ENCODE assay signal across 22 cellular contexts in genomic region chr3:122357828-122358617, GRCh38. TPM values are rescaled to one million over a fixed set of nuclear protein-coding genes. Genes with fewer than 3 reads are reported as not detected.
DNase-seq lines count a peak whose midpoint lies in the region; ATAC-seq and TF ChIP-seq lines count a peak whose summit lies in the region.
"Had no signal": no experiment of that assay in that cellular context is flagged by ENCODE, and none has a peak within 500 bp of the region (broad histone marks: within the 10 kb centered on the region; RNA-seq: fewer than 3 reads in every experiment).

No MANE protein-coding gene starts in this region.

- H3K4me1 ChIP-seq in mucosa of descending colon (ENCODE audit: low read depth) (peaks cover 8% of the 10 kb centered on the region), colonic mucosa (no peaks in the 10 kb centered on the region)
- H3K4me1 ChIP-seq: heart right ventricle, left ventricle myocardium inferior, SJSA1 had no signal

- no peak overlapping the region for H3K4me3 ChIP-seq in mucosa of descending colon
- no peak overlapping the region for H3K4me3 ChIP-seq in colonic mucosa
- H3K4me3 ChIP-seq: GM23338, heart right ventricle, left ventricle myocardium inferior, SJSA1 had no signal

- TF ChIP-seq CTCF in CD4-positive, alpha-beta T cell (IDR thresholded peaks at IDR 0.05) = no peak
- TF ChIP-seq CTCF in mucosa of descending colon (IDR thresholded peaks at IDR 0.05) (no peak), colonic mucosa (IDR thresholded peaks at IDR 0.05) (no peak)

- H3K9ac ChIP-seq in colonic mucosa (ENCODE audit: low read depth in 2 of 2, low read length in 2 of 2) = no peak overlapping the region

- H3K27ac Mint-ChIP-seq in stimulated activated naive CD8-positive, alpha-beta T cell treated with anti-CD3 and anti-CD28 coated beads, Interleukin-15, amount 100 ng/mL, for 72 hours = peak overlapping the region; percentile 64 to 93
- H3K27ac Mint-ChIP-seq in CD4-positive, alpha-beta T cell = no peak overlapping the region

- intact Hi-C loops in CD4-positive, alpha-beta T cell (cut with DNase I, micrococcal nuclease) = loop anchor here (2.0 to 5.0 kb wide), 2 partner anchors 256 to 257 kb away; no protein-coding TSS in a partner anchor
- intact Hi-C loops in mucosa of descending colon (cut with DNase I, micrococcal nuclease) = loop anchor here in 1 of 2 donors (5.0 kb wide), 1 partner anchor 51 kb away; no protein-coding TSS in a partner anchor
- intact Hi-C loops in colonic mucosa (cut with DNase I) = loop anchor here (2.0 to 10.0 kb wide), 2 partner anchors 51 to 253 kb away; no protein-coding TSS in a partner anchor

- peaks cover 36% of the 10 kb centered on the region for H3K36me3 Mint-ChIP-seq in CD4-positive, alpha-beta T cell (ENCODE audit: low read depth)

- DNase-seq in stimulated activated naive CD8-positive, alpha-beta T cell treated with anti-CD3 and anti-CD28 coated beads, Interleukin-15, amount 100 ng/mL, for 72 hours = no peak
- DNase-seq in stimulated activated naive CD8-positive, alpha-beta T cell treated with anti-CD3 and anti-CD28 coated beads, Interleukin-15, Interleukin-2, amounts not matched to agents 100 U/mL and 50 U/mL, for 24 hours = no peak
- DNase-seq in RKO (ENCODE audit: low spot score) (peak; percentile 34), mucosa of descending colon (no peak), colonic mucosa (no peak)
- no peak for DNase-seq in CD4-positive, alpha-beta T cell
- DNase-seq: activated CD4-positive, CD25-positive, alpha-beta regulatory T cell treated with anti-CD3 and anti-CD28 coated beads, Interleukin-2, amount 50 U/mL, for 72 hours; activated effector memory CD4-positive, alpha-beta T cell treated with Interleukin-2 at 50 U/mL for 16 hours; AML-193; amygdala; cerebellar nuclear complex; effector CD4-positive, alpha-beta T cell; heart right ventricle; Karpas-422; left ventricle myocardium inferior; NCI-H1092 treated with DMSO at 0.1 percent for 48 hours; NCI-H2107; T-helper 9 cell had no signal

- H3K36me3 ChIP-seq in mucosa of descending colon (ENCODE audit: low read depth) (peaks cover 5% of the 10 kb centered on the region), colonic mucosa (no peaks in the 10 kb centered on the region)

- H3K27me3 Mint-ChIP-seq in stimulated activated naive CD8-positive, alpha-beta T cell treated with anti-CD3 and anti-CD28 coated beads, Interleukin-15, amount 100 ng/mL, for 72 hours = no peaks in the 10 kb centered on the region
- no peaks in the 10 kb centered on the region for H3K27me3 Mint-ChIP-seq in CD4-positive, alpha-beta T cell

- POLR2A ChIA-PET in CD4-positive, alpha-beta T cell (lab: Charles Lee) = no interaction called here

- CTCF ChIA-PET in CD4-positive, alpha-beta T cell (lab: Charles Lee) = no interaction called here

- H3K27ac ChIP-seq in CD4-positive, alpha-beta T cell (ENCODE audit: low read depth, low read length) = no peak overlapping the region
- H3K27ac ChIP-seq in colonic mucosa = no peak overlapping the region
- H3K27ac ChIP-seq: heart right ventricle, left ventricle myocardium inferior, SJSA1 had no signal

- no peaks in the 10 kb centered on the region for H3K9me3 ChIP-seq in CD4-positive, alpha-beta T cell (ENCODE audit: control insufficient read depth, low read length)
- no peaks in the 10 kb centered on the region for H3K9me3 ChIP-seq in mucosa of descending colon
- no peaks in the 10 kb centered on the region for H3K9me3 ChIP-seq in colonic mucosa
- H3K9me3 ChIP-seq: heart right ventricle, left ventricle myocardium inferior, SJSA1 had no signal

- no peak for ATAC-seq in stimulated activated naive CD8-positive, alpha-beta T cell treated with anti-CD3 and anti-CD28 coated beads, Interleukin-15, amount 100 ng/mL, for 72 hours
- no peak for ATAC-seq in stimulated activated naive CD8-positive, alpha-beta T cell treated with anti-CD3 and anti-CD28 coated beads, Interleukin-15, Interleukin-2, amounts not matched to agents 100 U/mL and 50 U/mL, for 24 hours
- peak; percentile 76 for ATAC-seq in esophagus mucosa
- no peak for ATAC-seq in CD4-positive, alpha-beta T cell (ENCODE audit: poor library complexity)
- ATAC-seq in mucosa of descending colon = no peak
- ATAC-seq: GM23338, heart right ventricle had no signal

- H3K9me3 Mint-ChIP-seq in stimulated activated naive CD8-positive, alpha-beta T cell treated with anti-CD3 and anti-CD28 coated beads, Interleukin-15, amount 100 ng/mL, for 72 hours = no peaks in the 10 kb centered on the region
- no peaks in the 10 kb centered on the region for H3K9me3 Mint-ChIP-seq in CD4-positive, alpha-beta T cell
- H3K9me3 Mint-ChIP-seq: GM23338 had no signal

- H3K4me1 Mint-ChIP-seq in stimulated activated naive CD8-positive, alpha-beta T cell treated with anti-CD3 and anti-CD28 coated beads, Interleukin-15, amount 100 ng/mL, for 72 hours = peaks cover 6% of the 10 kb centered on the region
- H3K4me1 Mint-ChIP-seq in CD4-positive, alpha-beta T cell (ENCODE audit: low read depth) = no peaks in the 10 kb centered on the region

- no peak overlapping the region for H3K4me3 Mint-ChIP-seq in stimulated activated naive CD8-positive, alpha-beta T cell treated with anti-CD3 and anti-CD28 coated beads, Interleukin-15, amount 100 ng/mL, for 72 hours
- H3K4me3 Mint-ChIP-seq in CD4-positive, alpha-beta T cell = no peak overlapping the region
- H3K4me3 Mint-ChIP-seq: GM23338 had no signal

- H3K27me3 ChIP-seq in CD4-positive, alpha-beta T cell (ENCODE audit: control insufficient read depth, insufficient read depth, low read length) = no peaks in the 10 kb centered on the region
- H3K27me3 ChIP-seq in colonic mucosa = no peaks in the 10 kb centered on the region
- H3K27me3 ChIP-seq: heart right ventricle, SJSA1 had no signal

RNA-seq across cellular contexts. Expression of gene MIX23, which starts 25.0 kb away (rescaled TPM):
- total RNA-seq in esophagus mucosa = 43.3 TPM
- 10 to 100 TPM; 12.4 to 17.5 TPM for total RNA-seq in CD4-positive, alpha-beta T cell
- 10 to 100 TPM; 27.5 to 37.7 (median 33.2) TPM for total RNA-seq in mucosa of descending colon
- total RNA-seq in colonic mucosa = 10 to 100 TPM; 44.5 to 66.6 TPM

RNA-seq across cellular contexts. Expression of gene FAM162A, which starts 26.0 kb away (rescaled TPM):
- 106 TPM for total RNA-seq in esophagus mucosa
- total RNA-seq in CD4-positive, alpha-beta T cell = 10 to 100 TPM; 32.8 to 34.6 TPM
- 100 to 1,000 TPM; 111 to 206 (median 152) TPM for total RNA-seq in mucosa of descending colon
- 100 to 1,000 TPM; 167 to 310 TPM for total RNA-seq in colonic mucosa

RNA-seq across cellular contexts. Expression of gene CSTA, which starts 33.0 kb away (rescaled TPM):
- total RNA-seq in esophagus mucosa = 2,321 TPM
- total RNA-seq in CD4-positive, alpha-beta T cell = 1 to 10 TPM; 1.2 to 1.4 TPM
- 1 to 10 TPM in 2 of 3 donors, under 1 TPM in 1; 0.96 to 1.8 (median 1.5) TPM for total RNA-seq in mucosa of descending colon
- total RNA-seq in colonic mucosa = 1 to 10 TPM in 1 of 2 donors, not detected in 1; 1.2 TPM
- total RNA-seq: GM23338, renal cortical epithelial cell, SJSA1 had no signal

RNA-seq across cellular contexts. Expression of gene WDR5B, which starts 57.8 kb away (rescaled TPM):
- 1.9 TPM for total RNA-seq in esophagus mucosa
- 1 to 10 TPM; 2.3 to 2.4 TPM for total RNA-seq in CD4-positive, alpha-beta T cell
- total RNA-seq in mucosa of descending colon = 1 to 10 TPM; 2.3 to 3.4 (median 3.2) TPM
- 1 to 10 TPM; 1.9 to 3.6 TPM for total RNA-seq in colonic mucosa

Comparison
In these comparisons a context has a peak if more than half of its experiments do, and no peak if none do; other contexts are left out.
1. RNA of gene CSTA, which starts 33.0 kb away (total RNA-seq): 2,321 TPM in esophagus mucosa (single experiment); 0.96 to 1.8 TPM in mucosa of descending colon, 1.2 to 1.4 TPM in CD4-positive, alpha-beta T cell and 1.2 TPM in colonic mucosa; every median in the first group is over 100 times any median in the second.